8 cellular contexts compared by ENCODE assay signal in genomic region chr1:156813750-156814570, GRCh38. TPM values are rescaled to one million over a fixed set of nuclear protein-coding genes. Genes with fewer than 3 reads are reported as not detected.
DNase-seq lines count a peak whose midpoint lies in the region; ATAC-seq and TF ChIP-seq lines count a peak whose summit lies in the region.

No MANE protein-coding gene starts in this region.

- H3K27ac Mint-ChIP-seq in activated T-helper 17 cell treated with anti-CD3 and anti-CD28 coated beads, Interleukin-2, amount 50 U/mL, for 72 hours = peak overlapping the region; percentile 100

- peaks cover 15 to 26% of the 10 kb centered on the region in 2 experiments for H3K4me1 ChIP-seq in SK-N-SH (ENCODE audit: control insufficient read depth in 1 of 2, insufficient read depth in 2 of 2, low read depth in 1 of 2, low read length in 1 of 2)
- peaks cover 47% of the 10 kb centered on the region for H3K4me1 ChIP-seq in NT2/D1 (ENCODE audit: insufficient read depth, insufficient read length)
- peaks cover 5% of the 10 kb centered on the region for H3K4me1 ChIP-seq in neuron (ENCODE audit: insufficient read depth, low read length)
- peaks cover 24% of the 10 kb centered on the region for H3K4me1 ChIP-seq in stomach smooth muscle (ENCODE audit: control insufficient read depth, insufficient read depth, low read length)

- no peak overlapping the region for H3K27ac ChIP-seq in SK-N-SH (ENCODE audit: low read depth in 2 of 2, low read length in 1 of 2)
- peak overlapping the region; percentile 31 for H3K27ac ChIP-seq in stomach smooth muscle (ENCODE audit: low read length)

- H4K20me1 ChIP-seq in SK-N-SH (ENCODE audit: insufficient read depth) = no peaks in the 10 kb centered on the region

- 76% methylated on average over 43 of the region's 60 CpGs for WGBS in SK-N-SH (ENCODE audit: low lambda C conversion rate)

- H3K79me2 ChIP-seq in SK-N-SH (ENCODE audit: insufficient read depth) = no peaks in the 10 kb centered on the region

- TF ChIP-seq CTCF in SK-N-SH (IDR thresholded peaks at IDR 0.05) (no peak), fibroblast of villous mesenchyme (IDR thresholded peaks at IDR 0.05; ENCODE audit: insufficient read depth, low read depth, low read length) (peak; percentile 57)

- POLR2A ChIA-PET in SK-N-SH (lab: Yijun Ruan, JAX) = no interaction called here

- no peak for TF ChIP-seq EP300 in SK-N-SH (IDR thresholded peaks at IDR 0.05; ENCODE audit: borderline replicate concordance in 1 of 2, low read depth in 1 of 2, low read length in 1 of 2)

- H2AFZ ChIP-seq in SK-N-SH (ENCODE audit: low read depth) (no peak overlapping the region; the same call in 1 of the 2 replicates), neuron (ENCODE audit: low read depth, low read length) (peak overlapping the region; percentile 48)

- H3K36me3 ChIP-seq in SK-N-SH (replicated peaks in 1 of 2; ENCODE audit: control insufficient read depth in 1 of 2, insufficient read depth in 2 of 2, low read length in 1 of 2) (no peaks in the 10 kb centered on the region), NT2/D1 (ENCODE audit: insufficient read depth, insufficient read length, low read length) (no peaks in the 10 kb centered on the region), neuron (ENCODE audit: insufficient read depth, low read length) (no peaks in the 10 kb centered on the region), stomach smooth muscle (ENCODE audit: control insufficient read depth in 2 of 2, insufficient read depth in 2 of 2, low read length in 2 of 2) (no peaks in the 10 kb centered on the region)

- no peaks in the 10 kb centered on the region for H3K27me3 ChIP-seq in SK-N-SH (ENCODE audit: insufficient read depth)
- peaks cover 23% of the 10 kb centered on the region for H3K27me3 ChIP-seq in NT2/D1 (ENCODE audit: insufficient read depth, insufficient read length)
- H3K27me3 ChIP-seq in neuron (ENCODE audit: insufficient read depth, low read length) = peaks cover 33% of the 10 kb centered on the region
- peaks cover 9 to 16% of the 10 kb centered on the region in 2 donors for H3K27me3 ChIP-seq in stomach smooth muscle (ENCODE audit: control insufficient read depth in 1 of 2, insufficient read depth in 2 of 2, low read length in 2 of 2)

- peak; percentile 35 for ATAC-seq in SK-N-SH treated with all-trans-retinoic acid at 6 μM for 48 hours
- ATAC-seq in activated T-helper 17 cell treated with anti-CD3 and anti-CD28 coated beads, Interleukin-2, amount 50 U/mL, for 72 hours (replicated peaks) = peak; percentile 21

- no peaks in the 10 kb centered on the region for H3K9me3 Mint-ChIP-seq in activated T-helper 17 cell treated with anti-CD3 and anti-CD28 coated beads, Interleukin-2, amount 50 U/mL, for 72 hours

- DNase-seq in SK-N-SH = no peak
- DNase-seq in NT2/D1 (ENCODE audit: low read depth, low spot score) = peak; percentile 72
- peak; percentile 67 for DNase-seq in fibroblast of villous mesenchyme (ENCODE audit: low read depth)
- no peak for DNase-seq in NCI-H1048 (lab: John Stamatoyannopoulos, UW)

- no peaks in the 10 kb centered on the region for H3K9me2 ChIP-seq in SK-N-SH

- peak overlapping the region; percentile 87 for H3K4me3 Mint-ChIP-seq in activated T-helper 17 cell treated with anti-CD3 and anti-CD28 coated beads, Interleukin-2, amount 50 U/mL, for 72 hours

- H3K4me2 ChIP-seq in SK-N-SH = no peak overlapping the region

- H3K36me3 Mint-ChIP-seq in activated T-helper 17 cell treated with anti-CD3 and anti-CD28 coated beads, Interleukin-2, amount 50 U/mL, for 72 hours (ENCODE audit: low read depth) = peaks cover 83% of the 10 kb centered on the region

- no peaks in the 10 kb centered on the region for H3K27me3 Mint-ChIP-seq in activated T-helper 17 cell treated with anti-CD3 and anti-CD28 coated beads, Interleukin-2, amount 50 U/mL, for 72 hours

- CTCF ChIA-PET in SK-N-SH (lab: Yijun Ruan, JAX) = interaction anchor here (1.1 to 5.5 kb wide), 4 partner anchors 12 to 88 kb away, joined by 3 to 27 read pairs (median 12); partner anchors contain the start of gene NTRK1

- no peaks in the 10 kb centered on the region for H3F3A ChIP-seq in SK-N-SH (replicated peaks; ENCODE audit: insufficient read depth)

- H3K4me3 ChIP-seq in SK-N-SH (ENCODE audit: low read depth in 2 of 2, low read length in 1 of 2) = no peak overlapping the region
- H3K4me3 ChIP-seq in NT2/D1 (ENCODE audit: insufficient read length, low read depth) = peak overlapping the region; percentile 54
- peak overlapping the region; percentile 46 for H3K4me3 ChIP-seq in fibroblast of villous mesenchyme (ENCODE audit: low read depth, low read length)
- H3K4me3 ChIP-seq in neuron (ENCODE audit: low read length) = peak overlapping the region; percentile 4
- H3K4me3 ChIP-seq in stomach smooth muscle (ENCODE audit: low read length in 2 of 2) = peak overlapping the region; percentile 59 to 74

- peaks cover 51% of the 10 kb centered on the region for H3K4me1 Mint-ChIP-seq in activated T-helper 17 cell treated with anti-CD3 and anti-CD28 coated beads, Interleukin-2, amount 50 U/mL, for 72 hours

- H3K9ac ChIP-seq in SK-N-SH (no peak overlapping the region), NT2/D1 (ENCODE audit: insufficient read length, low read depth) (peak overlapping the region; percentile 68), stomach smooth muscle (ENCODE audit: low read length in 2 of 2) (peak overlapping the region in 1 of 2 donors; percentile 28)

- TF ChIP-seq RAD21 in SK-N-SH (IDR thresholded peaks at IDR 0.05; ENCODE audit: low read length) = no peak

- H3K9me3 ChIP-seq in SK-N-SH (no peaks in the 10 kb centered on the region), NT2/D1 (ENCODE audit: insufficient read depth, low read length) (no peaks in the 10 kb centered on the region), neuron (ENCODE audit: low read length) (no peaks in the 10 kb centered on the region), stomach smooth muscle (ENCODE audit: control insufficient read depth in 2 of 2, low read length in 2 of 2) (no peaks in the 10 kb centered on the region)

TF ChIP-seq in SK-N-SH treated with all-trans-retinoic acid at 6 μM for 48 hours, 23 proteins besides CTCF, POLR2A, EP300 and RAD21 (continues in another document):
- TF ChIP-seq ARNTL (CRISPR knock-in tag; IDR thresholded peaks at IDR 0.05; ENCODE audit: borderline replicate concordance, low read depth) (no peak), ZC3H10 (CRISPR knock-in tag; IDR thresholded peaks at IDR 0.05) (no peak), CREB5 (CRISPR knock-in tag; IDR thresholded peaks at IDR 0.05; ENCODE audit: low read depth) (no peak), SNAI2 (CRISPR knock-in tag; IDR thresholded peaks at IDR 0.05) (no peak), TOX (CRISPR knock-in tag; IDR thresholded peaks at IDR 0.05; ENCODE audit: borderline replicate concordance) (no peak)

TF ChIP-seq in SK-N-SH, 30 proteins besides CTCF, POLR2A, EP300 and RAD21:
- no peak for TF ChIP-seq SIN3A (IDR thresholded peaks at IDR 0.05; ENCODE audit: borderline replicate concordance, low read depth, low read length)

RNA-seq across cellular contexts. Expression of gene SH2D2A, which starts 2.7 kb away (rescaled TPM):
- not detected in 2 replicates for polyA plus RNA-seq in SK-N-SH (2012; rRNA removed)
- polyA plus RNA-seq in SK-N-SH (2012; cell fraction: cytosol; rRNA removed) = 0.03 and 0.05 TPM in 2 replicates
- polyA plus RNA-seq in SK-N-SH (2012; cell fraction: nucleus; rRNA removed) = 0.10 TPM in 1 of 2 replicates, not detected in the other
- total RNA-seq in activated T-helper 17 cell treated with anti-CD3 and anti-CD28 coated beads, Interleukin-2, amount 50 U/mL, for 72 hours = 100 to 1,000 TPM; 173 to 257 TPM
- total RNA-seq in fibroblast of villous mesenchyme = not detected in 2 replicates

RNA-seq across cellular contexts. Expression of gene INSRR, which starts 45.0 kb away (rescaled TPM):
- polyA plus RNA-seq in SK-N-SH (2012; rRNA removed) = 0.20 and 0.63 TPM in 2 replicates
- 0.15 and 0.47 TPM in 2 replicates for polyA plus RNA-seq in SK-N-SH (2012; cell fraction: cytosol; rRNA removed)
- 3.0 and 4.8 TPM in 2 replicates for polyA plus RNA-seq in SK-N-SH (2012; cell fraction: nucleus; rRNA removed)
- under 1 TPM; 0.04 to 0.66 TPM for total RNA-seq in activated T-helper 17 cell treated with anti-CD3 and anti-CD28 coated beads, Interleukin-2, amount 50 U/mL, for 72 hours
- total RNA-seq in fibroblast of villous mesenchyme = not detected in 2 replicates

RNA-seq across cellular contexts. Expression of gene PRCC, which starts 46.6 kb away (rescaled TPM):
- 39.2 and 51.8 TPM in 2 replicates for polyA plus RNA-seq in SK-N-SH (2012; rRNA removed)
- polyA plus RNA-seq in SK-N-SH (2012; cell fraction: cytosol; rRNA removed) = 33.6 and 45.5 TPM in 2 replicates
- polyA plus RNA-seq in SK-N-SH (2012; cell fraction: nucleus; rRNA removed) = 54.8 and 58.9 TPM in 2 replicates
- 10 to 100 TPM; 54.0 to 76.7 TPM for total RNA-seq in activated T-helper 17 cell treated with anti-CD3 and anti-CD28 coated beads, Interleukin-2, amount 50 U/mL, for 72 hours
- 19.0 TPM in 2 replicates for total RNA-seq in fibroblast of villous mesenchyme

RNA-seq across cellular contexts. Expression of gene NTRK1, which starts 46.7 kb away (rescaled TPM):
- polyA plus RNA-seq in SK-N-SH (2012; rRNA removed) = 0.97 and 3.3 TPM in 2 replicates
- 0.89 and 3.0 TPM in 2 replicates for polyA plus RNA-seq in SK-N-SH (2012; cell fraction: cytosol; rRNA removed)
- polyA plus RNA-seq in SK-N-SH (2012; cell fraction: nucleus; rRNA removed) = 6.3 and 10.5 TPM in 2 replicates
- total RNA-seq in activated T-helper 17 cell treated with anti-CD3 and anti-CD28 coated beads, Interleukin-2, amount 50 U/mL, for 72 hours = 10 to 100 TPM in 1 of 2 donors, 1 to 10 TPM in 1; 2.5 to 13.3 TPM
- not detected in 2 replicates for total RNA-seq in fibroblast of villous mesenchyme

Comparison
In these comparisons a context has a peak if more than half of its experiments do, and no peak if none do; other contexts are left out.
1. DNase-seq: peak in NT2/D1 (single experiment) and fibroblast of villous mesenchyme (single experiment); none in SK-N-SH (single experiment) and NCI-H1048 (single experiment).
2. H3K4me3 ChIP-seq: peak in NT2/D1 (single experiment), fibroblast of villous mesenchyme (single experiment), neuron (single experiment) and stomach smooth muscle (2 of 2); none in SK-N-SH (0 of 2).
3. RNA of gene SH2D2A, which starts 2.7 kb away (total RNA-seq): 173 to 257 TPM in activated T-helper 17 cell treated with anti-CD3 and anti-CD28 coated beads, Interleukin-2, amount 50 U/mL, for 72 hours; not detected in fibroblast of villous mesenchyme; every median in the first group is over 100 times any median in the second.